24 cellular contexts compared by ENCODE assay signal in genomic region chr5:37187465-37187977, GRCh38.
DNase-seq lines count a peak whose midpoint lies in the region; ATAC-seq, FAIRE-seq and TF ChIP-seq lines count a peak whose summit lies in the region.
"Had no signal": no experiment of that assay in that cellular context is flagged by ENCODE, and none has a peak within 500 bp of the region (broad histone marks: within the 10 kb centered on the region; RNA-seq: fewer than 3 reads in every experiment).

No MANE protein-coding gene starts in this region.

- no peaks in the 10 kb centered on the region for H3K27me3 Mint-ChIP-seq in MCF 10A (ENCODE audit: insufficient read depth, unreplicated experiment)
- H3K27me3 Mint-ChIP-seq: CD4-positive, alpha-beta T cell; CD8-positive, alpha-beta memory T cell had no signal

- no peaks in the 10 kb centered on the region for H3K79me2 ChIP-seq in K562 (ENCODE audit: control insufficient read depth, insufficient read depth, low read length)

- H3K9me3 ChIP-seq in breast epithelium, result no peaks in the 10 kb centered on the region
- H3K9me3 ChIP-seq in K562 (replicated peaks; ENCODE audit: control insufficient read depth, insufficient read depth, low read depth, low read length), result no peaks in the 10 kb centered on the region
- H3K9me3 ChIP-seq in small intestine (ENCODE audit: control insufficient read depth, low read depth), result no peaks in the 10 kb centered on the region
- H3K9me3 ChIP-seq: BE2C; BLaER1 treated with 17β-estradiol and CSF1 and Interleukin-3, amounts not matched to agents 10 nM and 100 nM had no signal

- BruUV-seq in MCF 10A (replicated peaks; lab: Mats Ljungman, UMichigan) (no TSS peak), K562 (replicated peaks; lab: Mats Ljungman, UMichigan) (no TSS peak)

- H3K27ac Mint-ChIP-seq in MCF 10A (ENCODE audit: low read depth, unreplicated experiment), result peak overlapping the region; percentile 31
- H3K27ac Mint-ChIP-seq: CD14-positive monocyte; CD4-positive, alpha-beta T cell; H9 had no signal

- H3K36me3 ChIP-seq in breast epithelium, result peaks cover 6% of the 10 kb centered on the region
- no peaks in the 10 kb centered on the region for H3K36me3 ChIP-seq in K562 (ENCODE audit: control insufficient read depth, insufficient read depth, low read length)
- H3K36me3 ChIP-seq in small intestine (ENCODE audit: control insufficient read depth in 2 of 2, insufficient read depth in 2 of 2, low read length in 2 of 2), result no peaks in the 10 kb centered on the region
- H3K36me3 ChIP-seq: BE2C had no signal

- no peaks in the 10 kb centered on the region for H3K4me1 Mint-ChIP-seq in MCF 10A (ENCODE audit: insufficient read depth, unreplicated experiment)
- H3K4me1 Mint-ChIP-seq: CD14-positive monocyte; CD8-positive, alpha-beta memory T cell; H9 had no signal

- H3K27me3 ChIP-seq in breast epithelium, result no peaks in the 10 kb centered on the region
- H3K27me3 ChIP-seq in K562 (ENCODE audit: control insufficient read depth in 2 of 2, insufficient read depth in 2 of 2, low read length in 2 of 2), result peaks cover 0 to 5% of the 10 kb centered on the region in 2 experiments; a peak in 1 of 5 replicates
- H3K27me3 ChIP-seq in small intestine (ENCODE audit: control insufficient read depth in 2 of 2, insufficient read depth in 2 of 2, low read length in 2 of 2), result no peaks in the 10 kb centered on the region
- H3K27me3 ChIP-seq: BE2C; BLaER1 treated with 17β-estradiol and CSF1 and Interleukin-3, amounts not matched to agents 10 nM and 100 nM had no signal

- no peak for FAIRE-seq in K562 (lab: Jason Lieb, UNC)
- FAIRE-seq in small intestine (lab: Jason Lieb, UNC), result peak; percentile 10
- FAIRE-seq: D721Med, GM12891, GM18507, H1 had no signal

- no peak overlapping the region for H3K4me3 Mint-ChIP-seq in MCF 10A (ENCODE audit: unreplicated experiment)
- H3K4me3 Mint-ChIP-seq: CD14-positive monocyte; CD4-positive, alpha-beta T cell; H9 had no signal

- no peaks in the 10 kb centered on the region for H3K9me3 Mint-ChIP-seq in MCF 10A (ENCODE audit: unreplicated experiment)
- H3K9me3 Mint-ChIP-seq: CD14-positive monocyte; CD4-positive, alpha-beta T cell; CD8-positive, alpha-beta memory T cell; H9 had no signal

- peak; percentile 25; the same call in 1 of the 2 replicates for TF ChIP-seq EP300 in K562 (IDR thresholded peaks at IDR 0.05; ENCODE audit: low read length)

- WGBS in K562 (ENCODE audit: insufficient coverage, low coverage, missing lambda C conversion rate), result 6% methylated on average over 3 of the region's 3 CpGs
- WGBS in small intestine, 3 donors, result 94 to 96% (median 96%) methylated on average over 3 of the region's 3 CpGs

- H4K20me1 ChIP-seq in K562 (replicated peaks; ENCODE audit: control insufficient read depth, insufficient read depth, low read length), result no peaks in the 10 kb centered on the region
- H4K20me1 ChIP-seq: BLaER1 treated with 17β-estradiol and CSF1 and Interleukin-3, amounts not matched to agents 10 nM and 100 nM had no signal

- no peak overlapping the region for H3K4me3 ChIP-seq in breast epithelium
- no peak overlapping the region for H3K4me3 ChIP-seq in K562
- no peak overlapping the region for H3K4me3 ChIP-seq in small intestine (ENCODE audit: low read depth in 1 of 2, low read length in 2 of 2)
- H3K4me3 ChIP-seq: BLaER1 treated with 17β-estradiol and CSF1 and Interleukin-3, amounts not matched to agents 10 nM and 100 nM; GM23248 had no signal

- TF ChIP-seq CTCF in MCF 10A (IDR thresholded peaks at IDR 0.05; ENCODE audit: unreplicated experiment) (no peak), breast epithelium (IDR thresholded peaks at IDR 0.05) (no peak), K562 (IDR thresholded peaks at IDR 0.05 in 2 of 3, conservative IDR thresholded peaks at IDR 0.05 in 1 of 3; ENCODE audit: insufficient read depth in 2 of 3, low read depth in 1 of 3, low read length in 3 of 3) (no peak)

- no peak for TF ChIP-seq POLR2A in breast epithelium (IDR thresholded peaks at IDR 0.05)
- no peak for TF ChIP-seq POLR2A in K562 (conservative IDR thresholded peaks at IDR 0.05)

- H3K4me1 ChIP-seq in breast epithelium, result no peaks in the 10 kb centered on the region
- H3K4me1 ChIP-seq in K562 (replicated peaks in 1 of 2; ENCODE audit: control insufficient read depth in 2 of 2, insufficient read depth in 2 of 2, low read length in 2 of 2), result 0 out of 5 replicates have a peak, but pooled peaks cover 0 to 2% of the 10 kb centered on the region in 2 experiments
- H3K4me1 ChIP-seq in small intestine (ENCODE audit: control insufficient read depth in 2 of 2, insufficient read depth in 1 of 2, low read depth in 1 of 2, low read length in 1 of 2), result no peaks in the 10 kb centered on the region
- H3K4me1 ChIP-seq: BE2C had no signal

- CTCF ChIA-PET in MCF 10A (lab: Yijun Ruan, JAX) (no interaction called here), K562 (lab: Yijun Ruan, JAX; ENCODE audit: low intra/inter-chr PET ratio) (no interaction called here)

- intact Hi-C loops in MCF 10A (cut with micrococcal nuclease), result no loop called here
- intact Hi-C loops in breast epithelium (cut with DNase I; ENCODE audit: low total_unique reads), result no loop called here
- intact Hi-C loops in K562 (cut with micrococcal nuclease), result no loop called here
- intact Hi-C loops in Right ventricle myocardium superior (cut with DNase I), result no loop called here

- POLR2A ChIA-PET in MCF 10A (lab: Yijun Ruan, JAX), result no interaction called here
- POLR2A ChIA-PET in K562 (lab: Yijun Ruan, JAX), result no interaction called here

- no peak for DNase-seq in MCF 10A (ENCODE audit: unreplicated experiment)
- DNase-seq in breast epithelium (ENCODE audit: low spot score in 2 of 2), result no peak
- DNase-seq in K562 (ENCODE audit: extremely low read depth in 1 of 4, low spot score in 3 of 4), result peak in 1 of 4 experiments; percentile 29
- no peak for DNase-seq in small intestine
- no peak for DNase-seq in Right ventricle myocardium superior
- no peak for DNase-seq in NCI-H146 (lab: John Stamatoyannopoulos, UW)
- DNase-seq: ACHN; AML-193; BE2C; CD4-positive, alpha-beta T cell; CD8-positive, alpha-beta memory T cell; DMS 273 treated with DMSO at 0.1 percent for 48 hours; DMS79; GF-D8; GM23248; H9 had no signal

- ATAC-seq in K562 (peak; percentile 49), Right ventricle myocardium superior (ENCODE audit: poor library complexity) (no peak)
- ATAC-seq: HCT116 had no signal

- H3K27ac ChIP-seq in breast epithelium (no peak overlapping the region), K562 (ENCODE audit: extremely low read depth, low read depth, low read length) (no peak overlapping the region; the same call in 2 of the 3 replicates), small intestine (ENCODE audit: low read depth in 1 of 2, low read length in 1 of 2) (no peak overlapping the region)
- H3K27ac ChIP-seq: 22Rv1; BLaER1 treated with 17β-estradiol and CSF1 and Interleukin-3, amounts not matched to agents 10 nM and 100 nM; GM23248 had no signal

- H3K4me2 ChIP-seq in K562 (ENCODE audit: insufficient read depth, low read length), result peak overlapping the region; percentile 67; the same call in 1 of the 2 replicates
- H3K4me2 ChIP-seq: BLaER1 treated with 17β-estradiol and CSF1 and Interleukin-3, amounts not matched to agents 10 nM and 100 nM had no signal

- in situ Hi-C loops in K562 (cut with MboI), result no loop called here

- no peaks in the 10 kb centered on the region for H3K9me1 ChIP-seq in K562 (ENCODE audit: control insufficient read depth, insufficient read depth, low read length)

- peaks cover 60% of the 10 kb centered on the region for H3K36me3 Mint-ChIP-seq in MCF 10A (ENCODE audit: insufficient read depth, unreplicated experiment)

- no peak for TF ChIP-seq RAD21 in K562 (CRISPR knock-in tag; conservative IDR thresholded peaks at IDR 0.05 in 1 of 2, IDR thresholded peaks at IDR 0.05 in 1 of 2)

- H2AFZ ChIP-seq in K562 (ENCODE audit: low read depth, low read length), result peak overlapping the region; percentile 83
- H2AFZ ChIP-seq: GM23248 had no signal

- peak overlapping the region in 1 of 2 experiments; percentile 47; a peak in 2 of 4 replicates for H3K9ac ChIP-seq in K562 (ENCODE audit: insufficient read depth in 1 of 2, low read depth in 2 of 2, low read length in 2 of 2)
- H3K9ac ChIP-seq: BLaER1 treated with 17β-estradiol and CSF1 and Interleukin-3, amounts not matched to agents 10 nM and 100 nM; GM23248 had no signal

TF ChIP-seq in K562, 482 proteins besides CTCF, POLR2A, EP300 and RAD21 (continues in another document):
- no peak for TF ChIP-seq ZNF23 (CRISPR knock-in tag; IDR thresholded peaks at IDR 0.05)
- no peak for TF ChIP-seq ZSCAN32 (CRISPR knock-in tag; IDR thresholded peaks at IDR 0.05)
- TF ChIP-seq TFAM (CRISPR knock-in tag; conservative IDR thresholded peaks at IDR 0.05), result no peak
- no peak for TF ChIP-seq BDP1 (IDR thresholded peaks at IDR 0.05; ENCODE audit: insufficient read depth, insufficient read length)
- no peak for TF ChIP-seq NONO (IDR thresholded peaks at IDR 0.05; ENCODE audit: low read depth in 2 of 2, low read length in 1 of 2)
- TF ChIP-seq, protein P1, sequence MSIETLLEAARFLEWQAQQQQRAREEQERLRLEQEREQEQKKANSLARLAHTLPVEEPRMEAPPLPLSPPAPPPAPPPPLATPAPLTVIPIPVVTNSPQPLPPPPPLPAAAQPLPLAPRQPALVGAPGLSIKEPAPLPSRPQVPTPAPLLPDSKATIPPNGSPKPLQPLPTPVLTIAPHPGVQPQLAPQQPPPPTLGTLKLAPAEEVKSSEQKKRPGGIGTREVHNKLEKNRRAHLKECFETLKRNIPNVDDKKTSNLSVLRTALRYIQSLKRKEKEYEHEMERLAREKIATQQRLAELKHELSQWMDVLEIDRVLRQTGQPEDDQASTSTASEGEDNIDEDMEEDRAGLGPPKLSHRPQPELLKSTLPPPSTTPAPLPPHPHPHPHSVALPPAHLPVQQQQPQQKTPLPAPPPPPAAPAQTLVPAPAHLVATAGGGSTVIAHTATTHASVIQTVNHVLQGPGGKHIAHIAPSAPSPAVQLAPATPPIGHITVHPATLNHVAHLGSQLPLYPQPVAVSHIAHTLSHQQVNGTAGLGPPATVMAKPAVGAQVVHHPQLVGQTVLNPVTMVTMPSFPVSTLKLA (conservative IDR thresholded peaks at IDR 0.05), result 0 out of 4 replicates have a peak, but pooled peaks of 1 of the 2 experiments have one; percentile 14
- TF ChIP-seq DPF2 (IDR thresholded peaks at IDR 0.05), result no peak
- no peak for TF ChIP-seq IRF2 (CRISPR knock-in tag; IDR thresholded peaks at IDR 0.05)
- no peak for TF ChIP-seq RBM15 (IDR thresholded peaks at IDR 0.05; ENCODE audit: insufficient read depth, low read length)
- TF ChIP-seq NUFIP1 (IDR thresholded peaks at IDR 0.05; ENCODE audit: partially characterized antibody), result no peak
- TF ChIP-seq GATAD2A (IDR thresholded peaks at IDR 0.05), result no peak
